In genomic region chr1:99397029-99397428, GRCh38 we compare ENCODE assay signal across 12 cellular contexts.
"Had no signal": no experiment of that assay in that cellular context is flagged by ENCODE, and none has a peak within 500 bp of the region (broad histone marks: within the 10 kb centered on the region; RNA-seq: fewer than 3 reads in every experiment).

No MANE protein-coding gene starts in this region.

- H3K4me3 ChIP-seq: coronary artery, hepatocyte, lower lobe of right lung, stomach, uterus had no signal

- DNase-seq: activated CD4-positive, CD25-positive, alpha-beta regulatory T cell; activated gamma-delta T cell; activated T-cell treated with anti-CD3 and anti-CD28 coated beads, Interleukin-2, amount 50 U/mL, for 48 hours; anterior cingulate cortex; effector CD8-positive, alpha-beta T cell; lower lobe of right lung; naive thymus-derived CD8-positive, alpha-beta T cell; stomach; uterus had no signal

- H3K27me3 Mint-ChIP-seq: activated naive CD8-positive, alpha-beta T cell had no signal

- H3K9me3 ChIP-seq: lower lobe of right lung, stomach, uterus had no signal

- H3K27ac Mint-ChIP-seq: activated naive CD8-positive, alpha-beta T cell; naive thymus-derived CD8-positive, alpha-beta T cell had no signal

- ATAC-seq: lower lobe of right lung; naive thymus-derived CD8-positive, alpha-beta T cell had no signal

- H3K36me3 Mint-ChIP-seq: activated naive CD8-positive, alpha-beta T cell; naive thymus-derived CD8-positive, alpha-beta T cell had no signal

- H3K4me1 ChIP-seq: lower lobe of right lung, stomach, uterus had no signal

- H3K4me1 Mint-ChIP-seq: naive thymus-derived CD8-positive, alpha-beta T cell had no signal

- H3K79me2 ChIP-seq: hepatocyte had no signal

- H3K27me3 ChIP-seq: hepatocyte, stomach, uterus had no signal

- H3K4me2 ChIP-seq: hepatocyte had no signal

- H3K4me3 Mint-ChIP-seq: activated naive CD8-positive, alpha-beta T cell; naive thymus-derived CD8-positive, alpha-beta T cell had no signal

- H3K27ac ChIP-seq: coronary artery, hepatocyte, lower lobe of right lung, stomach, uterus had no signal

- H2AFZ ChIP-seq: hepatocyte had no signal

- H3K36me3 ChIP-seq: lower lobe of right lung, stomach, uterus had no signal
